ENCODE assay signal across 1 cellular context in the genomic region with DNA sequence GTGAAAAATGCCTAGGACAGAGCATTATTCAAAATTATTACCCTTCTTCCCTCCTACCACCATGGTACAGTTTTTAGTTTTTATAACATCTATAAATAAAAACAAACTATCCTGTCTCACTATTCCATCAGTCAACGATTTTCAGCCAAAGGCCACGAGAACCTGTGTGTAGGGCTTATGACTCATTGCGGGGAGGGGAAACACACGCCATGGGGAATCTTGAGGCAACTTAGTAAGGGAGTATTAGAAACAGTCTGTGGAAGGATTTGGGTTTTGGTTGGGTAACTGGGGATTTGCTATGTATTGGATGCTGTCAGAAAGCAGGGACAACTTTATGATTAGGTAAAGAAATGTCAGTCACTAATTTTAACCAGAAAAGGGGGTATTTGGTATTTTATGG.
A peak's percentile ranks its signal among the peaks of the same experiment; 100 is the strongest.
TF ChIP-seq lines count a peak whose summit lies in the region.

No MANE protein-coding gene starts in this region.

TF ChIP-seq in GM12878, 131 proteins besides CTCF, POLR2A, EP300 and RAD21:
- TF ChIP-seq KDM1A (IDR thresholded peaks at IDR 0.05; ENCODE audit: borderline replicate concordance) (no peak), SMC3 (IDR thresholded peaks at IDR 0.05; ENCODE audit: borderline replicate concordance, low read length) (no peak), IKZF1 (conservative IDR thresholded peaks at IDR 0.05) (0 out of 2 replicates have a peak, but pooled peaks have one; percentile 34), IKZF2 (IDR thresholded peaks at IDR 0.05) (0 out of 4 replicates have a peak, but pooled peaks of 1 of the 2 experiments have one; percentile 32)
